ENCODE assay signal across 23 cellular contexts in the genomic region with DNA sequence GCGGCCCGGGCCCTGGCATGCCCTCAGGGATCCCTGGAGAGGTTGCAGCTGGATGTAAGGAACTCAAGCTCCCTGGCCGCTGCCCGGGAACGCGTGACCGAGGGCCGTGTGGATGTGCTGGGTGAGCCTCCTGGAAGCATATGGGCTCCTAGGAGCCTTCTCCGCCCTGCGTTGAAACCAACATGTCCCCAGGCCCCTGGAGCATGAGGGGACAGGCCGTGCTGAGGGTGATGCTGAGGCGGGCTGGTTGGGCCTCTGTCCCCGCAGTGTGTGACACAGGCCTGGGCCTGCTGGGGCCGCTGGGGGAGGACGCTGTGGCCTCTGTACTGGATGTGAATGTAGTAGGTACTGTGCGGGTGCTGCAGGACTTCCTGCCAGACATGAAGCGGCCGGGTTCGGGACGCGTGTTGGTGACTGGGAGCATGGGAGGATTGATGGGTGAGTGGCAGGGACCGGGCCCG. TPM values are rescaled to one million over a fixed set of nuclear protein-coding genes. Genes with fewer than 3 reads are reported as not detected.
A peak's percentile ranks its signal among the peaks of the same experiment; 100 is the strongest.
DNase-seq lines count a peak whose midpoint lies in the region; ATAC-seq and TF ChIP-seq lines count a peak whose summit lies in the region.
"Had no signal": no experiment of that assay in that cellular context is flagged by ENCODE, and none has a peak within 500 bp of the region (broad histone marks: within the 10 kb centered on the region; RNA-seq: fewer than 3 reads in every experiment).

No MANE protein-coding gene starts in this region.

- no peak overlapping the region for H3K4me2 ChIP-seq in osteoblast (ENCODE audit: insufficient read depth, low read length)

- peak overlapping the region in 3 of 12 donors; percentile 35 to 54 (median 37) for H3K27ac ChIP-seq in heart left ventricle
- no peak overlapping the region for H3K27ac ChIP-seq in osteoblast (ENCODE audit: low read depth, low read length)
- H3K27ac ChIP-seq: cardiac muscle cell, SK-N-MC, stomach, transverse colon, WERI-Rb-1 had no signal

- peak; percentile 45 for DNase-seq in DMS53 (lab: John Stamatoyannopoulos, UW)
- DNase-seq in DMS53 treated with DMSO at 0.1 percent for 48 hours (lab: John Stamatoyannopoulos, UW; ENCODE audit: unreplicated experiment): no peak
- peak; percentile 52 for DNase-seq in H7
- DNase-seq in heart left ventricle: no peak
- DNase-seq in osteoblast (ENCODE audit: insufficient read length, low spot score, missing footprints): peak; percentile 83
- DNase-seq in activated CD4-positive, alpha-beta T cell treated with anti-CD3 and anti-CD28 coated beads, Interleukin-2, amount 10 ng/mL, durations not matched to agents 7 days and 5 days: no peak
- DNase-seq: 8988T; activated T-cell treated with anti-CD3 and anti-CD28 coated beads, Interleukin-2, amount 50 U/mL, for 1 hour; AML-193; amniotic stem cell; dermis blood vessel endothelial cell; HCEC 1CT; NCI-H2081 treated with DMSO at 0.1 percent for 48 hours; nucleus accumbens; stimulated activated CD4-positive, alpha-beta T cell treated with anti-CD3 and anti-CD28 coated beads, Interleukin-4, amount 100 ng/mL, for 24 hours; transverse colon; WERI-Rb-1 had no signal

- H4K20me1 ChIP-seq in osteoblast (ENCODE audit: insufficient read depth, low read length): peaks cover 4% of the 10 kb centered on the region

- intact Hi-C loops in heart left ventricle (cut with DNase I): no loop called here

- ATAC-seq in heart left ventricle (peak in 3 of 4 donors; percentile 5 to 17 (median 6)), GM18520 (IDR thresholded peaks at IDR 0.05; ENCODE audit: unreplicated experiment) (no peak), HG03342 (IDR thresholded peaks at IDR 0.05; ENCODE audit: unreplicated experiment) (no peak)

- no peaks in the 10 kb centered on the region for H3K9me3 Mint-ChIP-seq in activated CD4-positive, alpha-beta T cell treated with anti-CD3 and anti-CD28 coated beads, Interleukin-2, amount 10 ng/mL, durations not matched to agents 7 days and 5 days
- H3K9me3 Mint-ChIP-seq: IgD-negative memory B cell had no signal

- H3K27me3 ChIP-seq in H7 (ENCODE audit: control insufficient read depth, insufficient read depth, low read length) (no peaks in the 10 kb centered on the region), heart left ventricle (peaks cover 0 to 4% (median 0%) of the 10 kb centered on the region in 9 donors), osteoblast (ENCODE audit: insufficient read depth, low read length) (no peaks in the 10 kb centered on the region)
- H3K27me3 ChIP-seq: cardiac muscle cell, stomach, transverse colon had no signal

- H3K27me3 Mint-ChIP-seq in activated CD4-positive, alpha-beta T cell treated with anti-CD3 and anti-CD28 coated beads, Interleukin-2, amount 10 ng/mL, durations not matched to agents 7 days and 5 days: no peaks in the 10 kb centered on the region
- H3K27me3 Mint-ChIP-seq: IgD-negative memory B cell had no signal

- H3K36me3 Mint-ChIP-seq in activated CD4-positive, alpha-beta T cell treated with anti-CD3 and anti-CD28 coated beads, Interleukin-2, amount 10 ng/mL, durations not matched to agents 7 days and 5 days (ENCODE audit: low read depth): peaks cover 3% of the 10 kb centered on the region
- H3K36me3 Mint-ChIP-seq: IgD-negative memory B cell had no signal

- no peak overlapping the region for H2AFZ ChIP-seq in osteoblast (ENCODE audit: low read length)

- peaks cover 13% of the 10 kb centered on the region for H3K4me1 Mint-ChIP-seq in activated CD4-positive, alpha-beta T cell treated with anti-CD3 and anti-CD28 coated beads, Interleukin-2, amount 10 ng/mL, durations not matched to agents 7 days and 5 days

- no peaks in the 10 kb centered on the region for H3K79me2 ChIP-seq in osteoblast (ENCODE audit: insufficient read depth, low read length)

- H3K4me3 ChIP-seq in H7 (ENCODE audit: insufficient read depth, low read depth, low read length): no peak overlapping the region
- no peak overlapping the region for H3K4me3 ChIP-seq in heart left ventricle
- H3K4me3 ChIP-seq in osteoblast (ENCODE audit: insufficient read depth, low read length): no peak overlapping the region
- H3K4me3 ChIP-seq: cardiac muscle cell, SK-N-MC, transverse colon had no signal

- H3K4me3 Mint-ChIP-seq in activated CD4-positive, alpha-beta T cell treated with anti-CD3 and anti-CD28 coated beads, Interleukin-2, amount 10 ng/mL, durations not matched to agents 7 days and 5 days: no peak overlapping the region

- POLR2A ChIA-PET in activated CD4-positive, alpha-beta T cell treated with anti-CD3 and anti-CD28 coated beads, Interleukin-2, amount 10 ng/mL, durations not matched to agents 7 days and 5 days (lab: Charles Lee): no interaction called here

- CTCF ChIA-PET in activated CD4-positive, alpha-beta T cell treated with anti-CD3 and anti-CD28 coated beads, Interleukin-2, amount 10 ng/mL, durations not matched to agents 7 days and 5 days (lab: Charles Lee): interaction anchor here (0.5 to 1.7 kb wide), 3 partner anchors 10 to 737 kb away, joined by 3 to 10 read pairs (median 3); no protein-coding TSS in a partner anchor

- TF ChIP-seq CTCF in heart left ventricle (IDR thresholded peaks at IDR 0.05) (no peak), osteoblast (IDR thresholded peaks at IDR 0.05; ENCODE audit: extremely low read depth, low read depth, low read length) (no peak)

- no peak overlapping the region for H3K27ac Mint-ChIP-seq in activated CD4-positive, alpha-beta T cell treated with anti-CD3 and anti-CD28 coated beads, Interleukin-2, amount 10 ng/mL, durations not matched to agents 7 days and 5 days
- H3K27ac Mint-ChIP-seq: IgD-negative memory B cell had no signal

- H3K9me3 ChIP-seq in heart left ventricle: no peaks in the 10 kb centered on the region
- H3K9me3 ChIP-seq in osteoblast (ENCODE audit: low read depth, low read length): no peaks in the 10 kb centered on the region
- H3K9me3 ChIP-seq: stomach, transverse colon had no signal

- H3K36me3 ChIP-seq in H7 (replicated peaks; ENCODE audit: control insufficient read depth, insufficient read depth, low read length) (no peaks in the 10 kb centered on the region), heart left ventricle (peaks cover 0 to 30% (median 22%) of the 10 kb centered on the region in 9 donors), osteoblast (ENCODE audit: insufficient read depth, low read length) (peaks cover 19% of the 10 kb centered on the region)

- peaks cover 0 to 23% (median 11%) of the 10 kb centered on the region in 12 donors for H3K4me1 ChIP-seq in heart left ventricle
- H3K4me1 ChIP-seq in osteoblast (ENCODE audit: insufficient read depth, low read length): no peaks in the 10 kb centered on the region

- TF ChIP-seq POLR2A in heart left ventricle (IDR thresholded peaks at IDR 0.05): no peak

- 84 to 89% (median 85%) methylated on average over 21 to 23 of the region's 23 CpGs for WGBS in heart left ventricle, 4 donors

RNA-seq across cellular contexts. Expression of a gene that starts 5.7 kb away (rescaled TPM):
- 1.1 and 2.9 TPM in 2 replicates for total RNA-seq in H7 (2014; rRNA removed; shearing (Covaris generic))
- total RNA-seq in heart left ventricle (1 to 10 TPM in 3 of 9 donors, under 1 TPM in 5, not detected in 1; 0.32 to 1.7 (median 0.97) TPM), osteoblast (1.1 and 1.5 TPM in 2 replicates)
- 1 to 10 TPM; 1.2 to 1.8 TPM for polyA plus RNA-seq in heart left ventricle
- under 1 TPM; 0.73 to 0.97 TPM for total RNA-seq in activated CD4-positive, alpha-beta T cell treated with anti-CD3 and anti-CD28 coated beads, Interleukin-2, amount 10 ng/mL, durations not matched to agents 7 days and 5 days

RNA-seq across cellular contexts. Expression of a gene that starts 11.0 kb away (rescaled TPM):
- 36.9 and 43.9 TPM in 2 replicates for total RNA-seq in H7 (2014; rRNA removed; shearing (Covaris generic))
- total RNA-seq in heart left ventricle: 10 to 100 TPM in 8 of 9 donors, 1 to 10 TPM in 1; 8.4 to 22.0 (median 12.5) TPM
- 10 to 100 TPM; 10.4 to 19.1 TPM for polyA plus RNA-seq in heart left ventricle
- total RNA-seq in osteoblast: 91.6 and 99.0 TPM in 2 replicates
- 10 to 100 TPM; 16.4 to 18.8 TPM for total RNA-seq in activated CD4-positive, alpha-beta T cell treated with anti-CD3 and anti-CD28 coated beads, Interleukin-2, amount 10 ng/mL, durations not matched to agents 7 days and 5 days

RNA-seq across cellular contexts. Expression of a gene that starts 14.9 kb away (rescaled TPM):
- 56.1 and 59.2 TPM in 2 replicates for total RNA-seq in H7 (2014; rRNA removed; shearing (Covaris generic))
- total RNA-seq in heart left ventricle: 10 to 100 TPM; 24.3 to 50.4 (median 33.2) TPM
- polyA plus RNA-seq in heart left ventricle: 10 to 100 TPM; 37.5 to 59.1 TPM
- 13.0 and 13.4 TPM in 2 replicates for total RNA-seq in osteoblast
- 10 to 100 TPM; 72.5 to 86.1 TPM for total RNA-seq in activated CD4-positive, alpha-beta T cell treated with anti-CD3 and anti-CD28 coated beads, Interleukin-2, amount 10 ng/mL, durations not matched to agents 7 days and 5 days

RNA-seq across cellular contexts. Expression of a gene that starts 19.9 kb away (rescaled TPM):
- 29.4 and 35.0 TPM in 2 replicates for total RNA-seq in H7 (2014; rRNA removed; shearing (Covaris generic))
- total RNA-seq in heart left ventricle (10 to 100 TPM; 48.1 to 76.2 (median 57.9) TPM), osteoblast (43.4 and 44.8 TPM in 2 replicates)
- polyA plus RNA-seq in heart left ventricle: 10 to 100 TPM; 53.1 to 71.7 TPM
- 10 to 100 TPM; 56.7 to 62.3 TPM for total RNA-seq in activated CD4-positive, alpha-beta T cell treated with anti-CD3 and anti-CD28 coated beads, Interleukin-2, amount 10 ng/mL, durations not matched to agents 7 days and 5 days

RNA-seq across cellular contexts. Expression of a gene that starts 30.5 kb away (rescaled TPM):
- total RNA-seq in H7 (2014; rRNA removed; shearing (Covaris generic)): 14.7 and 17.0 TPM in 2 replicates
- total RNA-seq in heart left ventricle: 1 to 10 TPM in 7 of 9 donors, under 1 TPM in 2; 0.71 to 4.1 (median 2.0) TPM
- polyA plus RNA-seq in heart left ventricle: 1 to 10 TPM; 2.1 to 2.9 TPM
- total RNA-seq in osteoblast: 1.8 TPM in 2 replicates
- total RNA-seq in activated CD4-positive, alpha-beta T cell treated with anti-CD3 and anti-CD28 coated beads, Interleukin-2, amount 10 ng/mL, durations not matched to agents 7 days and 5 days: 10 to 100 TPM; 17.4 to 18.5 TPM

Comparison
In these comparisons a context has a peak if more than half of its experiments do, and no peak if none do; other contexts are left out.
1. DNase-seq: peak in DMS53 (single experiment), H7 (single experiment) and osteoblast (single experiment); none in DMS53 treated with DMSO at 0.1 percent for 48 hours (single experiment), heart left ventricle (0 of 5) and activated CD4-positive, alpha-beta T cell treated with anti-CD3 and anti-CD28 coated beads, Interleukin-2, amount 10 ng/mL, durations not matched to agents 7 days and 5 days (single experiment).
2. ATAC-seq: peak in heart left ventricle (3 of 4); none in GM18520 (single experiment) and HG03342 (single experiment).